Comparison of ENCODE assay signal across 10 cellular contexts in the genomic region with DNA sequence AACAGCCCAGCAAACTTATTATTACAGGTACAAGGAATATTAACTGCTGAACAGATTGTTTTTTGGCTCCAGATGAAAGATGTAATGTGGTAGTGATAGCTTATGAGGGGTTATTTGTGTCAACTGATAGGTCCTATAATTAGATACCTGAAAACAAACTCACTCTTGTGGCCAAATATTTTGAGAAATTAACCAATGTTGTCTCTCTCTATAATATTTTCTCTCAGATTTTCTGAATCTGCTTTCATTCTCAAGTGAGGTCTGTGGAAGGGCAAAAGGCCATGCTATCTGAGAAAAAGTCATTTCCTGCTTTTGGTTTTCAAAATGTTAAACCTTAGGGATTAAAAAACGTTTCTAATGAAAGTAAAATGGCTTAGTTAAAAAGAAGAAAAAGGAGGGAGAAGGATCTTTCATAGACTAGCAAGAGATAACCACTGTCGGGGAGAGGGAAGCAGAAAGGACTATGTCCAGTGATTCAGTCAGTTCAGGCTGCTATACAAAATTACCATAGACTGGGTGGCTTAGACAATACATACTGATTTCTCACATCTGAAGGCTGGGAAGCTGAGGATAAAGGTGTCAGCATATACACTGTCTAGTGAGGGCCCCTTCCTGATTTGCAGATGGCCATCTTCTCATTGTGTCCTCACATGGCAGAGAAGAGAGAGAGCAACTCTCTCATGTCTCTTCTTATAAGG.
DNase-seq lines count a peak whose midpoint lies in the region; ATAC-seq and TF ChIP-seq lines count a peak whose summit lies in the region.
"Had no signal": no experiment of that assay in that cellular context is flagged by ENCODE, and none has a peak within 500 bp of the region (broad histone marks: within the 10 kb centered on the region; RNA-seq: fewer than 3 reads in every experiment).

No MANE protein-coding gene starts in this region.

- H3K9me3 ChIP-seq in subcutaneous abdominal adipose tissue (ENCODE audit: control insufficient read depth in 5 of 5, low read length in 5 of 5) (no peaks in the 10 kb centered on the region), WERI-Rb-1 (ENCODE audit: severe bottlenecking) (no peaks in the 10 kb centered on the region)

- peaks cover 6 to 42% (median 37%) of the 10 kb centered on the region in 5 donors for H3K4me1 ChIP-seq in subcutaneous abdominal adipose tissue (ENCODE audit: control insufficient read depth in 5 of 5, insufficient read depth in 5 of 5, low read length in 5 of 5)

- H3K4me1 Mint-ChIP-seq in endothelial cell (ENCODE audit: unreplicated experiment), result peaks cover 4% of the 10 kb centered on the region

- H3K27ac Mint-ChIP-seq in endothelial cell (ENCODE audit: unreplicated experiment), result no peak overlapping the region

- DNase-seq in coronary artery (ENCODE audit: low spot score) (no peak), OCI-M1 (lab: John Stamatoyannopoulos, UW) (no peak), WERI-Rb-1 (no peak), endothelial cell (ENCODE audit: low spot score) (no peak), caudate nucleus (lab: John Stamatoyannopoulos, UW) (no peak)
- DNase-seq: activated naive CD8-positive, alpha-beta T cell treated with anti-CD3 and anti-CD28 coated beads, Interleukin-2, amount 10 ng/mL, durations not matched to agents 7 days and 5 days had no signal

- no peak overlapping the region for H3K4me3 Mint-ChIP-seq in endothelial cell (ENCODE audit: unreplicated experiment)
- H3K4me3 Mint-ChIP-seq: activated naive CD8-positive, alpha-beta T cell treated with anti-CD3 and anti-CD28 coated beads, Interleukin-2, amount 10 ng/mL, durations not matched to agents 7 days and 5 days had no signal

- no peak overlapping the region for H3K4me3 ChIP-seq in coronary artery
- no peak overlapping the region for H3K4me3 ChIP-seq in subcutaneous abdominal adipose tissue (ENCODE audit: low read depth in 1 of 5, low read length in 5 of 5)
- no peak overlapping the region for H3K4me3 ChIP-seq in WERI-Rb-1 (ENCODE audit: low read depth, low read length)

- H3K9ac ChIP-seq in subcutaneous abdominal adipose tissue (ENCODE audit: low read length in 5 of 5), result peak overlapping the region in 1 of 5 donors; percentile 53

- ATAC-seq in GM19455 (IDR thresholded peaks at IDR 0.05; ENCODE audit: unreplicated experiment) (peak; percentile 56), HG02973 (IDR thresholded peaks at IDR 0.05; ENCODE audit: unreplicated experiment) (peak; percentile 59)

- H3K9me3 Mint-ChIP-seq in endothelial cell (ENCODE audit: unreplicated experiment), result no peaks in the 10 kb centered on the region

- no peaks in the 10 kb centered on the region for H3K36me3 ChIP-seq in subcutaneous abdominal adipose tissue (ENCODE audit: control insufficient read depth in 5 of 5, insufficient read depth in 5 of 5, low read length in 5 of 5)
- no peaks in the 10 kb centered on the region for H3K36me3 ChIP-seq in WERI-Rb-1

- no peaks in the 10 kb centered on the region for H3K36me3 Mint-ChIP-seq in endothelial cell (ENCODE audit: low read depth, unreplicated experiment)
- H3K36me3 Mint-ChIP-seq: activated naive CD8-positive, alpha-beta T cell treated with anti-CD3 and anti-CD28 coated beads, Interleukin-2, amount 10 ng/mL, durations not matched to agents 7 days and 5 days had no signal

- TF ChIP-seq CTCF in coronary artery (IDR thresholded peaks at IDR 0.05) (no peak), WERI-Rb-1 (IDR thresholded peaks at IDR 0.05; ENCODE audit: low read depth, low read length) (no peak), endothelial cell (IDR thresholded peaks at IDR 0.05; ENCODE audit: unreplicated experiment) (no peak)

- H3K27me3 ChIP-seq in subcutaneous abdominal adipose tissue (ENCODE audit: control insufficient read depth in 5 of 5, insufficient read depth in 4 of 5, low read length in 5 of 5), result no peaks in the 10 kb centered on the region
- no peaks in the 10 kb centered on the region for H3K27me3 ChIP-seq in WERI-Rb-1 (ENCODE audit: insufficient read depth, low read depth, severe bottlenecking)

- H3K27ac ChIP-seq in coronary artery (peak overlapping the region; percentile 3 to 76), subcutaneous abdominal adipose tissue (ENCODE audit: low read depth, low read length) (peak overlapping the region; percentile 92), WERI-Rb-1 (no peak overlapping the region), caudate nucleus (ENCODE audit: low read depth, low read length) (no peak overlapping the region)
- H3K27ac ChIP-seq: HL-60 had no signal

- peaks cover 6% of the 10 kb centered on the region for H3K27me3 Mint-ChIP-seq in endothelial cell (ENCODE audit: unreplicated experiment)

Comparison
In these comparisons a context has a peak if more than half of its experiments do, and no peak if none do; other contexts are left out.
1. H3K27ac ChIP-seq: peak in coronary artery (2 of 2) and subcutaneous abdominal adipose tissue (single experiment); none in WERI-Rb-1 (single experiment) and caudate nucleus (single experiment).